In genomic region chr17:42179911-42180410, GRCh38 we compare ENCODE assay signal across 10 cellular contexts. TPM values are rescaled to one million over a fixed set of nuclear protein-coding genes. Genes with fewer than 3 reads are reported as not detected.
DNase-seq lines count a peak whose midpoint lies in the region; ATAC-seq and TF ChIP-seq lines count a peak whose summit lies in the region.
"Had no signal": no experiment of that assay in that cellular context is flagged by ENCODE, and none has a peak within 500 bp of the region (broad histone marks: within the 10 kb centered on the region; RNA-seq: fewer than 3 reads in every experiment).

No MANE protein-coding gene starts in this region.

- H3K36me3 Mint-ChIP-seq in naive B cell, result peaks cover 0 to 8% of the 10 kb centered on the region in 2 donors

- H3K79me2 ChIP-seq in mammary epithelial cell (ENCODE audit: insufficient read depth, low read length), result no peaks in the 10 kb centered on the region

- no peak overlapping the region for H3K27ac ChIP-seq in mammary epithelial cell (ENCODE audit: insufficient read depth, low read depth, low read length)

- intact Hi-C loops in mammary epithelial cell (cut with micrococcal nuclease), result loop anchor here (5.0 to 10.0 kb wide), 2 partner anchors 48 to 65 kb away; partner anchors contain the start of gene DHX58

- H4K20me1 ChIP-seq in mammary epithelial cell (ENCODE audit: insufficient read depth, low read length), result no peaks in the 10 kb centered on the region

- DNase-seq in NCI-H345 (lab: John Stamatoyannopoulos, UW), result peak; percentile 3
- no peak for DNase-seq in NCI-H345 treated with DMSO at 0.1 percent for 48 hours (lab: John Stamatoyannopoulos, UW; ENCODE audit: unreplicated experiment)
- DNase-seq in NCI-H2227 treated with DMSO at 0.1 percent for 48 hours (lab: John Stamatoyannopoulos, UW), result peak; percentile 43
- peak; percentile 20 for DNase-seq in mammary epithelial cell
- DNase-seq in naive B cell, result no peak
- DNase-seq in T1000 (lab: John Stamatoyannopoulos, UW), result no peak

- H2AFZ ChIP-seq in mammary epithelial cell (ENCODE audit: low read depth, low read length), result no peak overlapping the region

- H3K27me3 Mint-ChIP-seq in naive B cell, result peaks cover 0 to 13% (median 0%) of the 10 kb centered on the region in 3 donors

- BruUV-seq in mammary epithelial cell (replicated peaks; lab: Mats Ljungman, UMichigan), result no TSS peak

- 8% methylated on average over 6 of the region's 20 CpGs for WGBS in mammary epithelial cell (ENCODE audit: low coverage, missing lambda C conversion rate)

- H3K27ac Mint-ChIP-seq in naive B cell, result peak overlapping the region in 2 of 6 donors; percentile 59 to 82

- ATAC-seq in naive B cell (ENCODE audit: low read depth in 2 of 2) (no peak), GM21360 (IDR thresholded peaks at IDR 0.05; ENCODE audit: unreplicated experiment) (no peak), HG03280 (IDR thresholded peaks at IDR 0.05; ENCODE audit: unreplicated experiment) (no peak)

- no peaks in the 10 kb centered on the region for H3K36me3 ChIP-seq in mammary epithelial cell (ENCODE audit: insufficient read depth, low read length)

- in situ Hi-C loops in mammary epithelial cell (cut with MboI; ENCODE audit: low sequenced_read_pairs in 2 of 2), result no loop called here

- dilution Hi-C loops in mammary epithelial cell (cut with HindIII; ENCODE audit: low sequenced_read_pairs), result loop anchor here (5.0 to 10.0 kb wide), 2 partner anchors 65 to 98 kb away; partner anchors contain the start of gene DHX58

- H3K9me3 Mint-ChIP-seq in naive B cell, result no peaks in the 10 kb centered on the region

- H3K4me1 ChIP-seq in mammary epithelial cell (ENCODE audit: insufficient read depth, low read length), result peaks cover 21% of the 10 kb centered on the region

- no peak overlapping the region for H3K4me2 ChIP-seq in mammary epithelial cell (ENCODE audit: insufficient read depth, low read depth, low read length)

- H3K27me3 ChIP-seq in mammary epithelial cell (ENCODE audit: insufficient read depth, low read length), result peaks cover 12% of the 10 kb centered on the region

- H3K9me3 ChIP-seq in mammary epithelial cell (replicated peaks; ENCODE audit: insufficient read depth, low read length), result no peaks in the 10 kb centered on the region

- CTCF ChIA-PET in mammary epithelial cell (lab: Charles Lee; ENCODE audit: low non-redundant PET), result no interaction called here

- peaks cover 51 to 58% (median 55%) of the 10 kb centered on the region in 3 donors for H3K4me1 Mint-ChIP-seq in naive B cell

- no peak overlapping the region for H3K4me3 ChIP-seq in mammary epithelial cell (replicated peaks in 1 of 3; ENCODE audit: insufficient read depth in 1 of 3, low read depth in 2 of 3, low read length in 3 of 3)
- H3K4me3 ChIP-seq: lung had no signal

- peak overlapping the region; percentile 52 to 84 (median 78) for H3K4me3 Mint-ChIP-seq in naive B cell

- TF ChIP-seq CTCF in mammary epithelial cell (conservative IDR thresholded peaks at IDR 0.05 in 1 of 2, IDR thresholded peaks at IDR 0.05 in 1 of 2; ENCODE audit: extremely low read depth in 1 of 2, insufficient read depth in 1 of 2, low read depth in 1 of 2, low read length in 2 of 2), result no peak

- H3K9ac ChIP-seq in mammary epithelial cell (ENCODE audit: insufficient read depth, low read length), result no peak overlapping the region

RNA-seq across cellular contexts. Expression of gene KCNH4, which starts 1.0 kb away (rescaled TPM):
- total RNA-seq in mammary epithelial cell, result not detected
- polyA plus RNA-seq in mammary epithelial cell (0.01 TPM), naive B cell (ENCODE audit: low read depth in 6 of 6) (under 1 TPM in 4 of 6 donors, not detected in 2; 0.09 to 0.17 (median 0.12) TPM)
- 1.7 TPM for polyA minus RNA-seq in mammary epithelial cell

RNA-seq across cellular contexts. Expression of gene HCRT, which starts 5.3 kb away (rescaled TPM):
- not detected for total RNA-seq in mammary epithelial cell
- polyA plus RNA-seq in mammary epithelial cell, result not detected
- polyA minus RNA-seq in mammary epithelial cell, result not detected
- polyA plus RNA-seq in naive B cell (ENCODE audit: low read depth in 6 of 6), result not detected
- total RNA-seq: lung had no signal
- polyA plus RNA-seq: BJ, lung had no signal

RNA-seq across cellular contexts. Expression of gene GHDC, which starts 14.3 kb away (rescaled TPM):
- 10 to 100 TPM; 10.9 to 24.8 TPM for total RNA-seq in mammary epithelial cell
- polyA plus RNA-seq in mammary epithelial cell (7.6 TPM), naive B cell (ENCODE audit: low read depth in 6 of 6) (10 to 100 TPM; 21.9 to 32.7 (median 26.2) TPM)
- 3.0 TPM for polyA minus RNA-seq in mammary epithelial cell

RNA-seq across cellular contexts. Expression of gene RAB5C, which starts 25.2 kb away (rescaled TPM):
- total RNA-seq in mammary epithelial cell, result 100 to 1,000 TPM in 1 of 2 donors, 10 to 100 TPM in 1; 98.4 to 135 TPM
- polyA plus RNA-seq in mammary epithelial cell (176 TPM), naive B cell (ENCODE audit: low read depth in 6 of 6) (100 to 1,000 TPM in 3 of 6 donors, 10 to 100 TPM in 3; 72.4 to 137 (median 94.4) TPM)
- polyA minus RNA-seq in mammary epithelial cell, result 114 TPM

RNA-seq across cellular contexts. Expression of gene HSPB9, which starts 57.4 kb away (rescaled TPM):
- total RNA-seq in mammary epithelial cell, result not detected
- polyA plus RNA-seq in mammary epithelial cell, result not detected
- polyA minus RNA-seq in mammary epithelial cell, result not detected
- polyA plus RNA-seq in naive B cell (ENCODE audit: low read depth in 6 of 6), result under 1 TPM in 4 of 6 donors, not detected in 2; 0.17 to 0.37 (median 0.25) TPM
- polyA plus RNA-seq: BJ had no signal

Comparison
In these comparisons a context has a peak if more than half of its experiments do, and no peak if none do; other contexts are left out.
1. DNase-seq: peak in NCI-H345 (single experiment), NCI-H2227 treated with DMSO at 0.1 percent for 48 hours (single experiment) and mammary epithelial cell (single experiment); none in NCI-H345 treated with DMSO at 0.1 percent for 48 hours (single experiment), naive B cell (single experiment) and T1000 (single experiment).